ENCODE assay signal across 9 cellular contexts in genomic region chr16:31427441-31428276, GRCh38. TPM values are rescaled to one million over a fixed set of nuclear protein-coding genes. Genes with fewer than 3 reads are reported as not detected.
DNase-seq lines count a peak whose midpoint lies in the region; ATAC-seq and TF ChIP-seq lines count a peak whose summit lies in the region.
"Had no signal": no experiment of that assay in that cellular context is flagged by ENCODE, and none has a peak within 500 bp of the region (broad histone marks: within the 10 kb centered on the region; RNA-seq: fewer than 3 reads in every experiment).

No MANE protein-coding gene starts in this region.

- H3K36me3 ChIP-seq in A673 (ENCODE audit: insufficient read depth, low read length, poor library complexity, severe bottlenecking) (no peaks in the 10 kb centered on the region), RWPE2 (ENCODE audit: low read depth) (no peaks in the 10 kb centered on the region)

- H3K9me3 ChIP-seq in A673 (ENCODE audit: low read depth, low read length, poor library complexity, severe bottlenecking): no peaks in the 10 kb centered on the region
- no peaks in the 10 kb centered on the region for H3K9me3 ChIP-seq in RWPE2 (ENCODE audit: severe bottlenecking)

- ATAC-seq in RWPE2 (ENCODE audit: low read depth) (peak; percentile 28; the same call in 1 of the 3 replicates), HG02970 (IDR thresholded peaks at IDR 0.05; ENCODE audit: low FRiP score, unreplicated experiment) (no peak), GM21576 (IDR thresholded peaks at IDR 0.05; ENCODE audit: unreplicated experiment) (no peak), GM21528 (IDR thresholded peaks at IDR 0.05; ENCODE audit: low FRiP score, unreplicated experiment) (no peak)

- H3K27ac ChIP-seq in A673 (ENCODE audit: low read depth, low read length, poor library complexity, severe bottlenecking) (no peak overlapping the region), RWPE2 (ENCODE audit: poor library complexity, severe bottlenecking) (no peak overlapping the region)

- no TSS peak for BruUV-seq in A673 (replicated peaks; lab: Mats Ljungman, UMichigan)

- no peak for TF ChIP-seq CTCF in A673 (conservative IDR thresholded peaks at IDR 0.05; ENCODE audit: low read depth, low read length)
- TF ChIP-seq CTCF in RWPE2 (IDR thresholded peaks at IDR 0.05; ENCODE audit: poor library complexity, severe bottlenecking): no peak

- POLR2A ChIA-PET in A673 (lab: Charles Lee; ENCODE audit: low non-redundant PET): no interaction called here

- H3K4me3 ChIP-seq in A673 (ENCODE audit: low read depth, low read length, poor library complexity, severe bottlenecking) (no peak overlapping the region), RWPE2 (ENCODE audit: severe bottlenecking) (peak overlapping the region; percentile 29)

- DNase-seq in A673 (ENCODE audit: low spot score): peak; percentile 26
- peak; percentile 61 for DNase-seq in RWPE2 (ENCODE audit: low spot score)
- peak; percentile 14 for DNase-seq in activated naive CD8-positive, alpha-beta T cell treated with anti-CD3 and anti-CD28 coated beads, Interleukin-2, amount 50 U/mL, for 16 hours (ENCODE audit: low read depth, low spot score)
- DNase-seq in hypothalamus (lab: John Stamatoyannopoulos, UW): peak in 40 of 51 donors; percentile 9 to 71 (median 28)
- peak; percentile 36 to 47 (median 37) for DNase-seq in stimulated activated CD4-positive, alpha-beta T cell treated with anti-CD3 and anti-CD28 coated beads, Interleukin-12 subunit alpha, Interleukin-12 subunit beta, amount 100 ng/mL, for 48 hours (ENCODE audit: low read depth in 2 of 3, low spot score in 1 of 3)

- CTCF ChIA-PET in A673 (lab: Charles Lee): no interaction called here

- H3K4me1 ChIP-seq in A673 (ENCODE audit: insufficient read depth, low read length, poor library complexity, severe bottlenecking): no peaks in the 10 kb centered on the region
- peaks cover 3% of the 10 kb centered on the region for H3K4me1 ChIP-seq in RWPE2 (ENCODE audit: insufficient read depth, poor library complexity, severe bottlenecking)

- H3K27me3 ChIP-seq in A673 (replicated peaks; ENCODE audit: insufficient read depth, low read depth, low read length, poor library complexity) (peaks cover 13% of the 10 kb centered on the region), RWPE2 (ENCODE audit: insufficient read depth, poor library complexity, severe bottlenecking) (no peaks in the 10 kb centered on the region)

- intact Hi-C loops in A673 (cut with micrococcal nuclease; ENCODE audit: unreplicated experiment): no loop called here

RNA-seq across cellular contexts. Expression of gene COX6A2, which starts 0.5 kb away (rescaled TPM):
- total RNA-seq in A673 (2021): not detected in 2 replicates
- total RNA-seq: T-helper 2 cell treated with Interferon-gamma antibody and Interleukin-4, amounts not matched to agents 100 ng/mL and 5 ng/mL, for 36 hours had no signal

RNA-seq across cellular contexts. Expression of gene ZNF843, which starts 14.9 kb away (rescaled TPM):
- total RNA-seq in A673 (2021): 0.32 and 0.81 TPM in 2 replicates

RNA-seq across cellular contexts. Expression of gene ARMC5, which starts 31.6 kb away (rescaled TPM):
- 7.4 and 8.8 TPM in 2 replicates for total RNA-seq in A673 (2021)

RNA-seq across cellular contexts. Expression of gene ITGAD, which starts 34.5 kb away (rescaled TPM):
- not detected in 2 replicates for total RNA-seq in A673 (2021)

RNA-seq across cellular contexts. Expression of gene TGFB1I1, which starts 44.3 kb away (rescaled TPM):
- total RNA-seq in A673 (2021): 3.3 and 3.8 TPM in 2 replicates
